Comparison of ENCODE assay signal across 14 cellular contexts in genomic region chr11:73570415-73571114, GRCh38. TPM values are rescaled to one million over a fixed set of nuclear protein-coding genes. Genes with fewer than 3 reads are reported as not detected.
DNase-seq lines count a peak whose midpoint lies in the region; ATAC-seq, FAIRE-seq and TF ChIP-seq lines count a peak whose summit lies in the region.
"Had no signal": no experiment of that assay in that cellular context is flagged by ENCODE, and none has a peak within 500 bp of the region (broad histone marks: within the 10 kb centered on the region; RNA-seq: fewer than 3 reads in every experiment).

No MANE protein-coding gene starts in this region.

- peak overlapping the region; percentile 34 for H3K9ac ChIP-seq in astrocyte (ENCODE audit: low read length)
- no peak overlapping the region for H3K9ac ChIP-seq in HepG2 (ENCODE audit: insufficient read depth, low read depth, low read length)
- H3K9ac ChIP-seq: BLaER1 treated with 17β-estradiol and CSF1 and Interleukin-3, amounts not matched to agents 10 nM and 100 nM had no signal

- in situ Hi-C loops in HepG2 (cut with HindIII; ENCODE audit: extremely low pct_ligation_motif_present, low pct_unique_long_range_greater_than_20kb), result no loop called here

- no peak for TF ChIP-seq CTCF in astrocyte (IDR thresholded peaks at IDR 0.05; ENCODE audit: insufficient read depth, low read depth, low read length)
- TF ChIP-seq CTCF in kidney epithelial cell (IDR thresholded peaks at IDR 0.05; ENCODE audit: insufficient read depth, low read length, poor library complexity, severe bottlenecking), result no peak
- TF ChIP-seq CTCF in HepG2 (CRISPR knock-in tag; IDR thresholded peaks at IDR 0.05), result no peak
- TF ChIP-seq CTCF in WTC11 (IDR thresholded peaks at IDR 0.05), result no peak

- peaks cover 3% of the 10 kb centered on the region for H3K9me3 ChIP-seq in astrocyte (ENCODE audit: insufficient read depth, low read depth, low read length)
- H3K9me3 ChIP-seq in HepG2 (ENCODE audit: low read length), result no peaks in the 10 kb centered on the region
- H3K9me3 ChIP-seq: tibial artery had no signal

- H2AFZ ChIP-seq in astrocyte (ENCODE audit: low read depth, low read length) (no peak overlapping the region), HepG2 (ENCODE audit: low read length) (no peak overlapping the region)

- CTCF ChIA-PET in HepG2 (lab: Yijun Ruan, JAX; ENCODE audit: low intra/inter-chr PET ratio, low total read pairs), result no interaction called here
- CTCF ChIA-PET in WTC11 (lab: Charles Lee), result interaction anchor here (1.1 to 1.7 kb wide), 3 partner anchors 55 to 171 kb away, joined by 3 to 8 read pairs (median 7); no protein-coding TSS in a partner anchor

- H3K4me1 Mint-ChIP-seq in astrocyte (ENCODE audit: low read depth, unreplicated experiment), result peaks cover 15% of the 10 kb centered on the region
- peaks cover 25% of the 10 kb centered on the region for H3K4me1 Mint-ChIP-seq in WTC11
- H3K4me1 Mint-ChIP-seq: activated naive CD8-positive, alpha-beta T cell treated with anti-CD3 and anti-CD28 coated beads, Interleukin-2, amount 10 ng/mL, durations not matched to agents 7 days and 5 days had no signal

- H3K27ac Mint-ChIP-seq in astrocyte (ENCODE audit: unreplicated experiment) (peak overlapping the region; percentile 48), WTC11 (no peak overlapping the region)
- H3K27ac Mint-ChIP-seq: activated naive CD8-positive, alpha-beta T cell treated with anti-CD3 and anti-CD28 coated beads, Interleukin-2, amount 10 ng/mL, durations not matched to agents 7 days and 5 days had no signal

- H3K27me3 ChIP-seq in astrocyte (ENCODE audit: insufficient read depth, low read length), result no peaks in the 10 kb centered on the region
- no peaks in the 10 kb centered on the region for H3K27me3 ChIP-seq in kidney epithelial cell (ENCODE audit: control insufficient read depth, insufficient read depth, low read length)
- no peaks in the 10 kb centered on the region for H3K27me3 ChIP-seq in HepG2 (ENCODE audit: control insufficient read depth in 1 of 2, insufficient read depth in 2 of 2, low read length in 2 of 2)
- H3K27me3 ChIP-seq: BLaER1 treated with 17β-estradiol and CSF1 and Interleukin-3, amounts not matched to agents 10 nM and 100 nM; tibial artery had no signal

- H3K27ac ChIP-seq in astrocyte (ENCODE audit: low read depth, low read length), result peak overlapping the region; percentile 80
- H3K27ac ChIP-seq in HepG2 (ENCODE audit: extremely low read length, insufficient read depth, low read length), result no peak overlapping the region
- H3K27ac ChIP-seq: BLaER1 treated with 17β-estradiol and CSF1 and Interleukin-3, amounts not matched to agents 10 nM and 100 nM; tibial artery had no signal

- H3K79me2 ChIP-seq in astrocyte (ENCODE audit: insufficient read depth, low read length) (peaks cover 36% of the 10 kb centered on the region), HepG2 (ENCODE audit: insufficient read depth, low read length) (peaks cover 5% of the 10 kb centered on the region)

- no TSS peak for BruUV-seq in HepG2 (replicated peaks; lab: Mats Ljungman, UMichigan)

- no peaks in the 10 kb centered on the region for H3K27me3 Mint-ChIP-seq in astrocyte (ENCODE audit: low read depth, unreplicated experiment)
- no peaks in the 10 kb centered on the region for H3K27me3 Mint-ChIP-seq in WTC11 (ENCODE audit: low read depth)
- H3K27me3 Mint-ChIP-seq: activated naive CD8-positive, alpha-beta T cell treated with anti-CD3 and anti-CD28 coated beads, Interleukin-2, amount 10 ng/mL, durations not matched to agents 7 days and 5 days; naive B cell had no signal

- WGBS in HepG2 (ENCODE audit: low lambda C conversion rate), result 94% methylated on average over 1 of the region's 1 CpG

- H3K36me3 ChIP-seq in astrocyte (ENCODE audit: insufficient read depth, low read length), result no peaks in the 10 kb centered on the region
- no peaks in the 10 kb centered on the region for H3K36me3 ChIP-seq in kidney epithelial cell (ENCODE audit: control insufficient read depth, insufficient read depth, low read length)
- 0 out of 5 replicates have a peak, but pooled peaks cover 0 to 2% of the 10 kb centered on the region in 2 experiments for H3K36me3 ChIP-seq in HepG2 (replicated peaks in 1 of 2; ENCODE audit: control insufficient read depth in 1 of 2, insufficient read depth in 2 of 2, low read length in 2 of 2)

- no peak for TF ChIP-seq EP300 in HepG2 (IDR thresholded peaks at IDR 0.05; ENCODE audit: low read depth in 2 of 2, low read length in 2 of 2)
- no peak for TF ChIP-seq EP300 in HepG2 (CRISPR knock-in tag; IDR thresholded peaks at IDR 0.05; ENCODE audit: borderline replicate concordance)

- no peak for TF ChIP-seq POLR2A in HepG2 (IDR thresholded peaks at IDR 0.05; ENCODE audit: insufficient read depth in 1 of 2, low read depth in 2 of 2, low read length in 2 of 2)

- DNase-seq in DMS79 treated with DMSO at 0.1 percent for 48 hours (lab: John Stamatoyannopoulos, UW) (peak; percentile 86), NCI-H187 treated with DMSO at 0.1 percent for 48 hours (lab: John Stamatoyannopoulos, UW) (peak; percentile 47), astrocyte (ENCODE audit: low read depth) (peak; percentile 75), kidney epithelial cell (ENCODE audit: low read depth) (peak; percentile 76), HepG2 (ENCODE audit: low spot score) (no peak), WTC11 (ENCODE audit: low spot score) (no peak)
- DNase-seq: activated naive CD8-positive, alpha-beta T cell treated with anti-CD3 and anti-CD28 coated beads, Interleukin-2, amount 10 ng/mL, durations not matched to agents 7 days and 5 days; effector CD4-positive, alpha-beta T cell; naive B cell; T1000; tibial artery had no signal

- peak overlapping the region; percentile 30 for H3K4me2 ChIP-seq in astrocyte (ENCODE audit: low read length)
- no peak overlapping the region for H3K4me2 ChIP-seq in HepG2 (ENCODE audit: low read depth, low read length)
- H3K4me2 ChIP-seq: BLaER1 treated with 17β-estradiol and CSF1 and Interleukin-3, amounts not matched to agents 10 nM and 100 nM had no signal

- POLR2A ChIA-PET in HepG2 (lab: Yijun Ruan, JAX), result no interaction called here
- POLR2A ChIA-PET in WTC11 (lab: Charles Lee), result no interaction called here

- ATAC-seq in GM21381 (IDR thresholded peaks at IDR 0.05; ENCODE audit: unreplicated experiment) (no peak), GM19467 (IDR thresholded peaks at IDR 0.05; ENCODE audit: unreplicated experiment) (no peak), HepG2 (no peak), WTC11 (no peak)

- peaks cover 21% of the 10 kb centered on the region for H3K4me1 ChIP-seq in astrocyte (ENCODE audit: insufficient read depth, low read length)
- H3K4me1 ChIP-seq in HepG2 (ENCODE audit: insufficient read depth, low read length), result peaks cover 9% of the 10 kb centered on the region; the same call in 1 of the 2 replicates
- H3K4me1 ChIP-seq: BLaER1 treated with 17β-estradiol and CSF1 and Interleukin-3, amounts not matched to agents 10 nM and 100 nM; tibial artery had no signal

- H3K9me3 Mint-ChIP-seq in astrocyte (ENCODE audit: unreplicated experiment) (no peaks in the 10 kb centered on the region), WTC11 (peaks cover 7% of the 10 kb centered on the region)
- H3K9me3 Mint-ChIP-seq: activated naive CD8-positive, alpha-beta T cell treated with anti-CD3 and anti-CD28 coated beads, Interleukin-2, amount 10 ng/mL, durations not matched to agents 7 days and 5 days; naive B cell had no signal

- H3K4me3 ChIP-seq in astrocyte (ENCODE audit: insufficient read depth, low read depth, low read length) (no peak overlapping the region), kidney epithelial cell (ENCODE audit: low read depth, low read length) (no peak overlapping the region), HepG2 (replicated peaks in 1 of 3; ENCODE audit: insufficient read depth in 1 of 3, low read depth in 2 of 3, low read length in 3 of 3) (no peak overlapping the region)
- H3K4me3 ChIP-seq: BLaER1 treated with 17β-estradiol and CSF1 and Interleukin-3, amounts not matched to agents 10 nM and 100 nM; tibial artery had no signal

- TF ChIP-seq RAD21 in HepG2 (CRISPR knock-in tag; IDR thresholded peaks at IDR 0.05), result no peak

- intact Hi-C loops in HepG2 (cut with micrococcal nuclease; ENCODE audit: unreplicated experiment), result no loop called here

- H3K36me3 Mint-ChIP-seq in astrocyte (ENCODE audit: low read depth, unreplicated experiment) (peaks cover 7% of the 10 kb centered on the region), WTC11 (peaks cover 15% of the 10 kb centered on the region)

- FAIRE-seq in astrocyte (lab: Jason Lieb, UNC) (no peak), HepG2 (lab: Jason Lieb, UNC) (no peak)

- H4K20me1 ChIP-seq in astrocyte (ENCODE audit: insufficient read depth, low read length), result peaks cover 34% of the 10 kb centered on the region
- no peaks in the 10 kb centered on the region for H4K20me1 ChIP-seq in HepG2 (ENCODE audit: insufficient read depth, low read length)

- H3K4me3 Mint-ChIP-seq in astrocyte (ENCODE audit: unreplicated experiment) (no peak overlapping the region), WTC11 (no peak overlapping the region)
- H3K4me3 Mint-ChIP-seq: activated naive CD8-positive, alpha-beta T cell treated with anti-CD3 and anti-CD28 coated beads, Interleukin-2, amount 10 ng/mL, durations not matched to agents 7 days and 5 days had no signal

RNA-seq across cellular contexts. Expression of gene FAM168A, which starts 27.3 kb away (rescaled TPM):
- total RNA-seq in astrocyte, result 44.8 and 51.7 TPM in 2 replicates
- 14.2 and 17.3 TPM in 2 replicates for total RNA-seq in kidney epithelial cell
- 13.9 and 15.0 TPM in 2 replicates for total RNA-seq in HepG2 (2016; rRNA removed; fragmentation: Illumina TruSeq; extraction: Trizol)
- 0.91 and 0.97 TPM in 2 replicates for total RNA-seq in HepG2 (2016; cell fraction: cytosol; rRNA removed; fragmentation: Illumina TruSeq; extraction: Trizol; ENCODE audit: low read depth)
- 14.3 and 14.4 TPM in 2 replicates for total RNA-seq in HepG2 (2016; cell fraction: insoluble cytoplasmic fraction; rRNA removed; fragmentation: Illumina TruSeq; extraction: Trizol)
- 6.4 and 7.1 TPM in 2 replicates for total RNA-seq in HepG2 (2016; cell fraction: membrane; rRNA removed; fragmentation: Illumina TruSeq; extraction: Trizol)
- 13.5 and 14.9 TPM in 2 replicates for total RNA-seq in HepG2 (2016; cell fraction: nucleus; rRNA removed; fragmentation: Illumina TruSeq; extraction: Trizol)
- 15.8 and 17.5 TPM in 2 replicates for polyA plus RNA-seq in HepG2 (2011; rRNA removed)
- 7.8 and 8.6 TPM in 2 replicates for polyA plus RNA-seq in HepG2 (2011; cell fraction: cytosol; rRNA removed)
- 24.2 and 33.5 TPM in 2 replicates for polyA plus RNA-seq in HepG2 (2011; cell fraction: nucleus; rRNA removed)
- 14.4 and 14.7 TPM in 2 replicates for polyA plus RNA-seq in HepG2 (2012)
- 0.77 and 0.78 TPM in 2 replicates for polyA plus RNA-seq in HepG2 (2016; cell fraction: cytosol; fragmentation: Illumina TruSeq; extraction: Trizol; ENCODE audit: low read depth)
- polyA plus RNA-seq in HepG2 (2016; cell fraction: insoluble cytoplasmic fraction; fragmentation: Illumina TruSeq; extraction: Trizol; ENCODE audit: low read depth), result 11.3 and 13.2 TPM in 2 replicates
- polyA plus RNA-seq in HepG2 (2016; cell fraction: membrane; fragmentation: Illumina TruSeq; extraction: Trizol; ENCODE audit: low read depth), result 3.0 and 3.2 TPM in 2 replicates
- 16.9 and 17.7 TPM in 2 replicates for polyA plus RNA-seq in HepG2 (2016; cell fraction: nucleus; fragmentation: Illumina TruSeq; extraction: Trizol; ENCODE audit: insufficient read depth, low read depth)
- polyA minus RNA-seq in HepG2 (2011; rRNA and poly(A)+ RNA removed; ENCODE audit: low replicate concordance), result 28.4 and 45.6 TPM in 2 replicates
- polyA minus RNA-seq in HepG2 (2011; cell fraction: cytosol; rRNA and poly(A)+ RNA removed), result 12.5 and 15.3 TPM in 2 replicates
- 15.4 and 17.0 TPM in 2 replicates for polyA minus RNA-seq in HepG2 (2011; cell fraction: nucleus; rRNA and poly(A)+ RNA removed)
- total RNA-seq in WTC11 (2021), result 23.6 to 25.9 TPM (median 24.2 TPM) in 3 replicates

Comparison
In these comparisons a context has a peak if more than half of its experiments do, and no peak if none do; other contexts are left out.
1. DNase-seq: peak in DMS79 treated with DMSO at 0.1 percent for 48 hours (single experiment), NCI-H187 treated with DMSO at 0.1 percent for 48 hours (single experiment), astrocyte (single experiment) and kidney epithelial cell (single experiment); none in HepG2 (single experiment) and WTC11 (single experiment).